15 cellular contexts compared by ENCODE assay signal in genomic region chr5:76384705-76385104, GRCh38. TPM values are rescaled to one million over a fixed set of nuclear protein-coding genes. Genes with fewer than 3 reads are reported as not detected.
DNase-seq lines count a peak whose midpoint lies in the region; ATAC-seq and TF ChIP-seq lines count a peak whose summit lies in the region.
"Had no signal": no experiment of that assay in that cellular context is flagged by ENCODE, and none has a peak within 500 bp of the region (broad histone marks: within the 10 kb centered on the region; RNA-seq: fewer than 3 reads in every experiment).

No MANE protein-coding gene starts in this region.

- no peaks in the 10 kb centered on the region for H3K27me3 Mint-ChIP-seq in CD8-positive, alpha-beta T cell (ENCODE audit: low read depth)
- H3K27me3 Mint-ChIP-seq in T-cell (no peaks in the 10 kb centered on the region), immature natural killer cell (ENCODE audit: low read depth in 3 of 3) (peaks cover 0 to 2% (median 0%) of the 10 kb centered on the region in 3 donors)

- H3K4me1 ChIP-seq in BLaER1 (peaks cover 20% of the 10 kb centered on the region), Peyer's patch (peaks cover 0 to 10% (median 0%) of the 10 kb centered on the region in 4 donors), left ventricle myocardium inferior (no peaks in the 10 kb centered on the region)
- peaks cover 29% of the 10 kb centered on the region for H3K4me1 ChIP-seq in CD8-positive, alpha-beta T cell (ENCODE audit: insufficient read depth, low read length)
- H3K4me1 ChIP-seq: SJSA1 had no signal

- H3K9ac ChIP-seq in BLaER1 = no peak overlapping the region

- no peaks in the 10 kb centered on the region for H4K20me1 ChIP-seq in BLaER1

- TF ChIP-seq POLR2A in Peyer's patch (IDR thresholded peaks at IDR 0.05) = no peak

- POLR2A ChIA-PET in CD8-positive, alpha-beta T cell (lab: Charles Lee) = interaction anchor here (1.0 to 1.8 kb wide), 4 partner anchors 9 to 163 kb away, joined by 3 to 10 read pairs (median 4); no protein-coding TSS in a partner anchor
- POLR2A ChIA-PET in T-cell (lab: Charles Lee) = interaction anchor here (0.5 to 1.3 kb wide), 5 partner anchors 17 to 1023 kb away, joined by 3 to 11 read pairs (median 4); partner anchors contain the start of gene IQGAP2 (in 1 of the 2)

- peak in 2 of 7 experiments; percentile 48 for DNase-seq in CD8-positive, alpha-beta T cell
- peak in 10 of 34 experiments; percentile 4 to 44 (median 19) for DNase-seq in T-cell
- DNase-seq in immature natural killer cell = no peak
- DNase-seq in NCI-H1048 (lab: John Stamatoyannopoulos, UW) = no peak
- DNase-seq in Peyer's patch = no peak
- DNase-seq in left ventricle myocardium inferior = no peak
- DNase-seq: DMS 273 treated with DMSO at 0.1 percent for 48 hours; Kasumi-1; NCI-H1417 treated with DMSO at 0.1 percent for 48 hours; NCI-H2081; NCI-H226; NCI-H526; NK-92 treated with Interleukin-12 subunit alpha and Interleukin-12 subunit beta, amount 100 ng/mL, for 24 hours had no signal

- H3K4me1 Mint-ChIP-seq in CD8-positive, alpha-beta T cell (ENCODE audit: low read depth) = peaks cover 45% of the 10 kb centered on the region
- H3K4me1 Mint-ChIP-seq in T-cell (peaks cover 38 to 58% (median 44%) of the 10 kb centered on the region in 3 donors), immature natural killer cell (peaks cover 39 to 56% of the 10 kb centered on the region in 2 donors)

- no peak for TF ChIP-seq CTCF in CD8-positive, alpha-beta T cell (IDR thresholded peaks at IDR 0.05)
- TF ChIP-seq CTCF in Peyer's patch (IDR thresholded peaks at IDR 0.05) (no peak), left ventricle myocardium inferior (IDR thresholded peaks at IDR 0.05; ENCODE audit: borderline replicate concordance) (no peak)

- H3K36me3 ChIP-seq in BLaER1 = no peaks in the 10 kb centered on the region
- no peaks in the 10 kb centered on the region for H3K36me3 ChIP-seq in CD8-positive, alpha-beta T cell (ENCODE audit: insufficient read depth, low read length)
- H3K36me3 ChIP-seq in Peyer's patch = no peaks in the 10 kb centered on the region
- H3K36me3 ChIP-seq in left ventricle myocardium inferior = no peaks in the 10 kb centered on the region
- H3K36me3 ChIP-seq: SJSA1 had no signal

- H3K9me3 ChIP-seq in BLaER1 = no peaks in the 10 kb centered on the region
- H3K9me3 ChIP-seq in CD8-positive, alpha-beta T cell (ENCODE audit: low read length) = no peaks in the 10 kb centered on the region
- no peaks in the 10 kb centered on the region for H3K9me3 ChIP-seq in Peyer's patch
- no peaks in the 10 kb centered on the region for H3K9me3 ChIP-seq in left ventricle myocardium inferior (replicated peaks)
- H3K9me3 ChIP-seq: SJSA1 had no signal

- no peak overlapping the region for H3K4me3 Mint-ChIP-seq in CD8-positive, alpha-beta T cell
- H3K4me3 Mint-ChIP-seq in T-cell (no peak overlapping the region), immature natural killer cell (peak overlapping the region in 2 of 5 donors; percentile 40 to 58)

- CTCF ChIA-PET in CD8-positive, alpha-beta T cell (lab: Charles Lee) = interaction anchor here (0.9 to 4.2 kb wide), 2 partner anchors 18 to 47 kb away, joined by 3 to 15 read pairs; partner anchors contain the start of gene IQGAP2
- CTCF ChIA-PET in T-cell (lab: Charles Lee) = interaction anchor here (0.5 to 0.9 kb wide), 3 partner anchors 75 to 189 kb away, joined by 3 to 4 read pairs (median 4); no protein-coding TSS in a partner anchor

- H3K27ac Mint-ChIP-seq in CD8-positive, alpha-beta T cell = peak overlapping the region; percentile 49
- H3K27ac Mint-ChIP-seq in T-cell (peak overlapping the region in 1 of 2 donors; percentile 73), immature natural killer cell (peak overlapping the region in 4 of 6 donors; percentile 34 to 70 (median 60))

- H3K36me3 Mint-ChIP-seq in CD8-positive, alpha-beta T cell = no peaks in the 10 kb centered on the region
- H3K36me3 Mint-ChIP-seq in T-cell (no peaks in the 10 kb centered on the region), immature natural killer cell (no peaks in the 10 kb centered on the region)

- ATAC-seq in CD8-positive, alpha-beta T cell = peak; percentile 92
- peak; percentile 40 to 94 (median 66) for ATAC-seq in T-cell (replicated peaks in 1 of 4)

- no peak overlapping the region for H3K27ac ChIP-seq in BLaER1
- H3K27ac ChIP-seq in CD8-positive, alpha-beta T cell (ENCODE audit: low read depth, low read length) = no peak overlapping the region
- H3K27ac ChIP-seq in Peyer's patch = no peak overlapping the region
- no peak overlapping the region for H3K27ac ChIP-seq in left ventricle myocardium inferior (replicated peaks)
- H3K27ac ChIP-seq: SJSA1 had no signal

- H3K4me2 ChIP-seq in BLaER1 = 0 out of 2 replicates have a peak overlapping the region, but pooled peaks have one; percentile 24

- H3K4me3 ChIP-seq in BLaER1 (no peak overlapping the region), Peyer's patch (no peak overlapping the region), left ventricle myocardium inferior (no peak overlapping the region)
- H3K4me3 ChIP-seq in CD8-positive, alpha-beta T cell (ENCODE audit: low read depth, low read length) = no peak overlapping the region
- H3K4me3 ChIP-seq: SJSA1 had no signal

- H3K27me3 ChIP-seq in BLaER1 (no peaks in the 10 kb centered on the region), Peyer's patch (no peaks in the 10 kb centered on the region), left ventricle myocardium inferior (ENCODE audit: low read depth) (no peaks in the 10 kb centered on the region)
- no peaks in the 10 kb centered on the region for H3K27me3 ChIP-seq in CD8-positive, alpha-beta T cell (ENCODE audit: insufficient read depth, low read length)
- H3K27me3 ChIP-seq: SJSA1 had no signal

- no peaks in the 10 kb centered on the region for H3K9me3 Mint-ChIP-seq in CD8-positive, alpha-beta T cell
- H3K9me3 Mint-ChIP-seq in T-cell (no peaks in the 10 kb centered on the region), immature natural killer cell (no peaks in the 10 kb centered on the region)

- intact Hi-C loops in CD8-positive, alpha-beta T cell (cut with DNase I, micrococcal nuclease) = loop anchor here in 1 of 2 experiments (2.0 kb wide), 1 partner anchor 18 kb away; the partner anchor contains the start of gene IQGAP2
- intact Hi-C loops in left ventricle myocardium inferior (cut with micrococcal nuclease) = no loop called here

RNA-seq across cellular contexts. Expression of gene IQGAP2, which starts 18.4 kb away (rescaled TPM):
- total RNA-seq in CD8-positive, alpha-beta T cell = 10 to 100 TPM; 30.9 to 34.3 TPM
- total RNA-seq in T-cell (100 to 1,000 TPM in 1 of 5 donors, 10 to 100 TPM in 4; 66.5 to 121 (median 72.5) TPM), Peyer's patch (100 to 1,000 TPM in 1 of 4 donors, 10 to 100 TPM in 3; 58.6 to 110 (median 84.7) TPM), left ventricle myocardium inferior (4.1 TPM)
- 10 to 100 TPM; 38.8 to 92.5 (median 43.6) TPM for polyA plus RNA-seq in immature natural killer cell
